ENCODE assay signal across 26 cellular contexts in the genomic region with DNA sequence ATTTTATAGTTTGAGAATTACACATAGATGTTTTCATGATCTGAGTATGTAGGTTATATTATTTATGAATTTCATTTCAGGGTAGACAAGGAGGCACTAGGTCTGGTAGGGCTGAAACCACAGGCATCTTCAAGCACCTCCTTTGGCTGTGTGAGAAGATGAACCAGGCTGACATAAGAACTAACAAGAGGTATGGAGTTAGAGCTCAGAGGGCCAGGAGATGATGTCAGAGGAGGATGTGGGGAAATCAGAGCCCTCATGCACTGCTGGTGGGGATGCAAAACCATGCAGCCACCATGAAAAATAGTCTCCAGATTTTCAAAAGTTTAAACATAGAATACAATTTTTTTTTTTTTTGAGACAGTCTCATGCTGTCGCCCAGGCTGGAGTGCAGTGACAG. TPM values are rescaled to one million over a fixed set of nuclear protein-coding genes. Genes with fewer than 3 reads are reported as not detected.
DNase-seq lines count a peak whose midpoint lies in the region; ATAC-seq and TF ChIP-seq lines count a peak whose summit lies in the region.
"Had no signal": no experiment of that assay in that cellular context is flagged by ENCODE, and none has a peak within 500 bp of the region (broad histone marks: within the 10 kb centered on the region; RNA-seq: fewer than 3 reads in every experiment).

No MANE protein-coding gene starts in this region.

- no peaks in the 10 kb centered on the region for H3K9me3 ChIP-seq in adipocyte (ENCODE audit: control insufficient read depth, low read length)
- H3K9me3 ChIP-seq in uterus, result no peaks in the 10 kb centered on the region
- H3K9me3 ChIP-seq: colonic mucosa, sigmoid colon, thyroid gland had no signal

- H3K27me3 ChIP-seq in adipocyte (replicated peaks; ENCODE audit: control insufficient read depth, insufficient read depth, low read length) (no peaks in the 10 kb centered on the region), uterus (no peaks in the 10 kb centered on the region)
- H3K27me3 ChIP-seq: colonic mucosa, sigmoid colon, thyroid gland had no signal

- H3K4me1 ChIP-seq in adipocyte (ENCODE audit: control insufficient read depth, insufficient read depth, low read length) (no peaks in the 10 kb centered on the region), uterus (no peaks in the 10 kb centered on the region)
- H3K4me1 ChIP-seq: colonic mucosa, sigmoid colon had no signal

- H3K4me3 ChIP-seq in adipocyte (ENCODE audit: low read length) (no peak overlapping the region), fibroblast of pulmonary artery (replicated peaks; ENCODE audit: low read depth, low read length) (no peak overlapping the region), uterus (no peak overlapping the region)
- H3K4me3 ChIP-seq: colonic mucosa, sigmoid colon, thyroid gland had no signal

- H3K36me3 ChIP-seq in adipocyte (ENCODE audit: control insufficient read depth, insufficient read depth, low read length, severe bottlenecking), result no peaks in the 10 kb centered on the region
- H3K36me3 ChIP-seq in uterus, result no peaks in the 10 kb centered on the region
- H3K36me3 ChIP-seq: colonic mucosa, sigmoid colon, thyroid gland had no signal

- ATAC-seq in GM21723 (IDR thresholded peaks at IDR 0.05; ENCODE audit: unreplicated experiment) (no peak), HG02981 (IDR thresholded peaks at IDR 0.05; ENCODE audit: unreplicated experiment) (no peak)
- ATAC-seq: activated naive CD4-positive, alpha-beta T cell treated with anti-CD3 and anti-CD28 coated beads, Interleukin-2, amount 50 U/mL, for 72 hours; activated T-helper 17 cell treated with anti-CD3 and anti-CD28 coated beads, Interleukin-2, amount 50 U/mL, for 72 hours; stimulated activated naive CD8-positive, alpha-beta T cell treated with anti-CD3 and anti-CD28 coated beads, Interleukin-15, amount 100 ng/mL, for 72 hours had no signal

- no peak overlapping the region for H3K27ac ChIP-seq in uterus
- H3K27ac ChIP-seq: colonic mucosa, sigmoid colon, thyroid gland, VCaP had no signal

- peak; percentile 38 for DNase-seq in AG08396 (ENCODE audit: low spot score)
- DNase-seq in GM03348 (ENCODE audit: low spot score), result peak; percentile 37
- DNase-seq in adipocyte (ENCODE audit: low read depth), result peak; percentile 59
- peak; percentile 53 for DNase-seq in fibroblast of pulmonary artery (ENCODE audit: low read depth)
- no peak for DNase-seq in KG1 (lab: John Stamatoyannopoulos, UW)
- DNase-seq in uterus, result no peak
- DNase-seq: activated CD4-positive, alpha-beta T cell treated with anti-CD3 and anti-CD28 coated beads, Interleukin-2, amount 10 ng/mL, durations not matched to agents 7 days and 5 days; activated CD8-positive, alpha-beta memory T cell treated with anti-CD3 and anti-CD28 coated beads, Interleukin-2, amount 50 U/mL, for 4 hours; CD4-positive, CD25-positive, alpha-beta regulatory T cell; colonic mucosa; effector memory CD4-positive, alpha-beta T cell; erythroblast; NCI-H1694; NCI-H2171; NCI-H526; RPMI8226; sigmoid colon; stimulated activated CD4-positive, alpha-beta T cell treated with anti-CD3 and anti-CD28 coated beads, Interleukin-15, amount 100 ng/mL, for 24 hours; stimulated activated naive CD8-positive, alpha-beta T cell treated with anti-CD3 and anti-CD28 coated beads, Interleukin-15, amount 100 ng/mL, for 72 hours had no signal

- TF ChIP-seq CTCF in fibroblast of pulmonary artery (IDR thresholded peaks at IDR 0.05; ENCODE audit: low read length, missing control alignments), result no peak
- TF ChIP-seq CTCF in uterus (IDR thresholded peaks at IDR 0.05), result no peak

- intact Hi-C loops in uterus (cut with DNase I; ENCODE audit: low total_unique reads), result no loop called here

- H3K9ac ChIP-seq in adipocyte (ENCODE audit: low read length), result no peak overlapping the region

- TF ChIP-seq POLR2A in uterus (IDR thresholded peaks at IDR 0.05), result no peak

RNA-seq across cellular contexts. Expression of gene RIPOR3, which starts 13.6 kb away (rescaled TPM):
- total RNA-seq in uterus, result 10 to 100 TPM in 3 of 4 donors, 1 to 10 TPM in 1; 9.1 to 85.4 (median 17.8) TPM
- total RNA-seq: activated CD4-positive, alpha-beta T cell treated with anti-CD3 and anti-CD28 coated beads, Interleukin-2, amount 10 ng/mL, durations not matched to agents 7 days and 5 days; activated T-helper 17 cell treated with anti-CD3 and anti-CD28 coated beads, Interleukin-2, amount 50 U/mL, for 72 hours; LHCN-M2 had no signal

RNA-seq across cellular contexts. Expression of gene PARD6B, which starts 26.4 kb away (rescaled TPM):
- 10 to 100 TPM in 2 of 4 donors, 1 to 10 TPM in 2; 2.0 to 13.2 (median 7.8) TPM for total RNA-seq in uterus

Comparison
In these comparisons a context has a peak if more than half of its experiments do, and no peak if none do; other contexts are left out.
1. DNase-seq: peak in AG08396 (single experiment), GM03348 (single experiment), adipocyte (single experiment) and fibroblast of pulmonary artery (single experiment); none in KG1 (single experiment) and uterus (0 of 2).